ENCODE assay signal across 8 cellular contexts in genomic region chr2:204024503-204024902, GRCh38.
DNase-seq lines count a peak whose midpoint lies in the region; ATAC-seq and TF ChIP-seq lines count a peak whose summit lies in the region.

No MANE protein-coding gene starts in this region.

- TF ChIP-seq CTCF in omental fat pad (IDR thresholded peaks at IDR 0.05) = no peak

- peak; percentile 28 for ATAC-seq in esophagus mucosa
- peak; percentile 58 for ATAC-seq in omental fat pad (ENCODE audit: low FRiP score)
- no peak for ATAC-seq in HG03159 (IDR thresholded peaks at IDR 0.05; ENCODE audit: unreplicated experiment)
- ATAC-seq in HG03457 (IDR thresholded peaks at IDR 0.05; ENCODE audit: unreplicated experiment) = no peak

- DNase-seq in CD1c-positive myeloid dendritic cell (ENCODE audit: extremely low spot score) = peak; percentile 24
- DNase-seq in HCEC 1CT = peak; percentile 39
- DNase-seq in RPMI8226 = peak; percentile 48
- no peak for DNase-seq in omental fat pad (ENCODE audit: low spot score)
- no peak for DNase-seq in NCI-H345 (lab: John Stamatoyannopoulos, UW)

Comparison
In these comparisons a context has a peak if more than half of its experiments do, and no peak if none do; other contexts are left out.
1. DNase-seq: peak in CD1c-positive myeloid dendritic cell (single experiment), HCEC 1CT (single experiment) and RPMI8226 (single experiment); none in omental fat pad (single experiment) and NCI-H345 (single experiment).
2. ATAC-seq: peak in esophagus mucosa (single experiment) and omental fat pad (single experiment); none in HG03159 (single experiment) and HG03457 (single experiment).